In genomic region chr10:11351801-11352200, GRCh38 we compare ENCODE assay signal across 25 cellular contexts.
"Had no signal": no experiment of that assay in that cellular context is flagged by ENCODE, and none has a peak within 500 bp of the region (broad histone marks: within the 10 kb centered on the region; RNA-seq: fewer than 3 reads in every experiment).

No MANE protein-coding gene starts in this region.

- H3K4me3 Mint-ChIP-seq: dendritic cell treated with granulocyte-macrophage colony-stimulating factor and Interleukin-4, amounts not matched to agents 40 ng/mL and 50 ng/mL, for 4 days; effector memory CD8-positive, alpha-beta T cell; endodermal cell; naive thymus-derived CD4-positive, alpha-beta T cell had no signal

- H3K4me1 Mint-ChIP-seq: endodermal cell had no signal

- H3K4me1 ChIP-seq: colonic mucosa, esophagus squamous epithelium, gastrocnemius medialis, heart right ventricle, lower lobe of right lung had no signal

- H3K27me3 ChIP-seq: colonic mucosa, esophagus squamous epithelium, gastrocnemius medialis, heart right ventricle had no signal

- DNase-seq: colonic mucosa; cortex of kidney; effector CD8-positive, alpha-beta T cell; effector memory CD8-positive, alpha-beta T cell; endodermal cell; erythroblast; esophagus squamous epithelium; foreskin fibroblast; foreskin melanocyte; gastrocnemius medialis; glutamatergic neuron; heart right ventricle; hippocampal formation; kidney; kidney glomerular epithelial cell; left colon; left ventricle myocardium superior; lower lobe of right lung; mesenchymal stem cell; midbrain; naive thymus-derived CD4-positive, alpha-beta T cell had no signal

- H3K27ac ChIP-seq: colonic mucosa, epithelial cell of prostate, esophagus squamous epithelium, gastrocnemius medialis, heart right ventricle, lower lobe of right lung had no signal

- H3K27ac Mint-ChIP-seq: dendritic cell treated with granulocyte-macrophage colony-stimulating factor and Interleukin-4, amounts not matched to agents 40 ng/mL and 50 ng/mL, for 4 days; effector memory CD8-positive, alpha-beta T cell; endodermal cell had no signal

- H3K4me3 ChIP-seq: colonic mucosa, esophagus squamous epithelium, gastrocnemius medialis, heart right ventricle, lower lobe of right lung had no signal

- H3K9me3 ChIP-seq: colonic mucosa, esophagus squamous epithelium, gastrocnemius medialis, heart right ventricle, lower lobe of right lung had no signal

- H3K27me3 Mint-ChIP-seq: effector memory CD8-positive, alpha-beta T cell had no signal

- H3K36me3 ChIP-seq: colonic mucosa, esophagus squamous epithelium, gastrocnemius medialis, heart right ventricle, lower lobe of right lung had no signal

- ATAC-seq: effector memory CD8-positive, alpha-beta T cell; esophagus mucosa; gastrocnemius medialis; heart right ventricle; left colon; left lobe of liver; left ventricle myocardium superior; lower lobe of right lung; naive thymus-derived CD4-positive, alpha-beta T cell had no signal
